Comparison of ENCODE assay signal across 15 cellular contexts in the genomic region with DNA sequence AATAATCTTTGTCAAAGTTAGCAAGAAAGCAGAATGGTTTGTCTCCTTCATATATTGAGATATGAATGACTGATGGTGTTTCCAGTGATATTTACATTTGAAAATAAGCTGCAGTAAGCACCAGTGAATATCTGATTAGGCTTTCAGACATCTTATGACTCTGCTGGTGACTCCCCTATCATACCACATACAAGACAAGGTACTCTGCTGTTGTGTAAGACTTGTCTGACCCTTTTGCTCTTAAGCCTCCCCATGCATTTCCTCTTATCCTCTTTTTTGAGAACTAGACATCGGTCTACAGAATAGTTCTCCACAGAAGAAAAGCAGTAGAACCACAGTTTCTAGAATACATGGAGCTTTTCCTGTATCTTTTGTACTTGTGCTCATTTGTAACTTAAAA.
"Had no signal": no experiment of that assay in that cellular context is flagged by ENCODE, and none has a peak within 500 bp of the region (broad histone marks: within the 10 kb centered on the region; RNA-seq: fewer than 3 reads in every experiment).

No MANE protein-coding gene starts in this region.

- H3K27ac Mint-ChIP-seq: stimulated activated naive CD8-positive, alpha-beta T cell treated with anti-CD3 and anti-CD28 coated beads, Interleukin-15, Interleukin-2, amounts not matched to agents 100 ng/mL and 50 ng/mL, for 24 hours; T-helper 2 cell treated with Interferon-gamma antibody and Interleukin-4, amounts not matched to agents 5 μg/mL and 100 μg/mL, for 36 hours had no signal

- H3K9me3 ChIP-seq: mucosa of descending colon, psoas muscle, sigmoid colon, testis had no signal

- ATAC-seq: left lobe of liver; mucosa of descending colon; natural killer cell treated with Interleukin-12 subunit alpha and Interleukin-12 subunit beta and Interleukin-15 and Interleukin-18, amount 100 ng/mL, for 72 hours; psoas muscle had no signal

- H3K9me3 Mint-ChIP-seq: activated naive CD8-positive, alpha-beta T cell treated with anti-CD3 and anti-CD28 coated beads for 36 hours; natural killer cell treated with Interleukin-12 subunit alpha and Interleukin-12 subunit beta and Interleukin-15 and Interleukin-18, amount 100 ng/mL, for 72 hours; stimulated activated naive CD8-positive, alpha-beta T cell treated with anti-CD3 and anti-CD28 coated beads, Interleukin-15, Interleukin-2, amounts not matched to agents 100 ng/mL and 50 ng/mL, for 24 hours; T-helper 2 cell treated with Interferon-gamma antibody and Interleukin-4, amounts not matched to agents 5 μg/mL and 100 μg/mL, for 36 hours had no signal

- H3K27me3 Mint-ChIP-seq: activated naive CD8-positive, alpha-beta T cell treated with anti-CD3 and anti-CD28 coated beads for 36 hours; natural killer cell treated with Interleukin-12 subunit alpha and Interleukin-12 subunit beta and Interleukin-15 and Interleukin-18, amount 100 ng/mL, for 72 hours; stimulated activated naive CD8-positive, alpha-beta T cell treated with anti-CD3 and anti-CD28 coated beads, Interleukin-15, Interleukin-2, amounts not matched to agents 100 ng/mL and 50 ng/mL, for 24 hours had no signal

- H3K4me3 ChIP-seq: dorsolateral prefrontal cortex, mucosa of descending colon, psoas muscle, sigmoid colon, testis had no signal

- H3K27me3 ChIP-seq: dorsolateral prefrontal cortex, sigmoid colon, testis had no signal

- DNase-seq: activated CD4-positive, alpha-beta T cell treated with anti-CD3 and anti-CD28 coated beads for 1 hour; activated naive CD8-positive, alpha-beta T cell treated with anti-CD3 and anti-CD28 coated beads for 36 hours; aorta; dorsolateral prefrontal cortex; hypothalamus; mammary epithelial cell; mucosa of descending colon; psoas muscle; sigmoid colon; stimulated activated CD4-positive, alpha-beta T cell treated with anti-CD3 and anti-CD28 coated beads, Interleukin-12 subunit alpha, Interleukin-12 subunit beta, amount 100 ng/mL, for 4 hours; testis had no signal

- H3K4me3 Mint-ChIP-seq: activated naive CD8-positive, alpha-beta T cell treated with anti-CD3 and anti-CD28 coated beads for 36 hours; natural killer cell treated with Interleukin-12 subunit alpha and Interleukin-12 subunit beta and Interleukin-15 and Interleukin-18, amount 100 ng/mL, for 72 hours; stimulated activated naive CD8-positive, alpha-beta T cell treated with anti-CD3 and anti-CD28 coated beads, Interleukin-15, Interleukin-2, amounts not matched to agents 100 ng/mL and 50 ng/mL, for 24 hours; T-helper 2 cell treated with Interferon-gamma antibody and Interleukin-4, amounts not matched to agents 5 μg/mL and 100 μg/mL, for 36 hours had no signal

- H3K4me1 ChIP-seq: psoas muscle, sigmoid colon, testis had no signal

- H3K27ac ChIP-seq: dorsolateral prefrontal cortex, psoas muscle, sigmoid colon, testis had no signal
